In genomic region chr1:212315907-212316306, GRCh38 we compare ENCODE assay signal across 8 cellular contexts. TPM values are rescaled to one million over a fixed set of nuclear protein-coding genes. Genes with fewer than 3 reads are reported as not detected.
DNase-seq lines count a peak whose midpoint lies in the region; ATAC-seq and TF ChIP-seq lines count a peak whose summit lies in the region.

No MANE protein-coding gene starts in this region.

- TF ChIP-seq CTCF in GM10266 (IDR thresholded peaks at IDR 0.05; ENCODE audit: control insufficient read depth, insufficient read depth, low read depth, missing control alignments): peak; percentile 24
- TF ChIP-seq CTCF in astrocyte of the spinal cord (IDR thresholded peaks at IDR 0.05; ENCODE audit: low read depth, low read length): peak; percentile 43

- in situ Hi-C loops in astrocyte of the spinal cord (cut with HindIII; ENCODE audit: low sequenced_read_pairs): no loop called here

- DNase-seq in GM10266 (ENCODE audit: extremely low spot score) (no peak), LHCN-M2 (ENCODE audit: low read depth) (peak; percentile 44), astrocyte of the spinal cord (ENCODE audit: low read depth, low spot score) (peak; percentile 36), medulla oblongata (ENCODE audit: extremely low spot score) (peak; percentile 42), NCI-H1930 (lab: John Stamatoyannopoulos, UW) (no peak), superior temporal gyrus (ENCODE audit: extremely low spot score) (no peak)
- no peak for DNase-seq in activated CD8-positive, alpha-beta memory T cell treated with anti-CD3 and anti-CD28 coated beads, Interleukin-2, amount 50 U/mL, for 4 hours

- no peak for ATAC-seq in HG02981 (IDR thresholded peaks at IDR 0.05; ENCODE audit: unreplicated experiment)

- no peak overlapping the region for H3K4me3 ChIP-seq in astrocyte of the spinal cord (ENCODE audit: low read depth, low read length)

RNA-seq across cellular contexts. Expression of gene PPP2R5A, which starts 30.7 kb away (rescaled TPM):
- total RNA-seq in LHCN-M2 (2014; rRNA removed): 11.5 and 13.0 TPM in 2 replicates
- 4.2 TPM for polyA plus RNA-seq in LHCN-M2 (2012)

Comparison
In these comparisons a context has a peak if more than half of its experiments do, and no peak if none do; other contexts are left out.
1. DNase-seq: peak in LHCN-M2 (single experiment), astrocyte of the spinal cord (single experiment) and medulla oblongata (single experiment); none in GM10266 (single experiment), NCI-H1930 (0 of 2), activated CD8-positive, alpha-beta memory T cell treated with anti-CD3 and anti-CD28 coated beads, Interleukin-2, amount 50 U/mL, for 4 hours (single experiment) and superior temporal gyrus (single experiment).